In genomic region chr3:117103645-117104044, GRCh38 we compare ENCODE assay signal across 1 cellular context.
TF ChIP-seq lines count a peak whose summit lies in the region.

No MANE protein-coding gene starts in this region.

TF ChIP-seq in H1, 55 proteins besides CTCF, POLR2A, EP300 and RAD21:
- TF ChIP-seq KDM4A (IDR thresholded peaks at IDR 0.05; ENCODE audit: low read depth, low read length, severe bottlenecking) (no peak), SUZ12 (IDR thresholded peaks at IDR 0.05; ENCODE audit: low read length) (no peak), SIN3A (conservative IDR thresholded peaks at IDR 0.05 in 1 of 2, IDR thresholded peaks at IDR 0.05 in 1 of 2; ENCODE audit: low read depth in 1 of 2, low read length in 2 of 2) (no peak), JUN (IDR thresholded peaks at IDR 0.05; ENCODE audit: low read depth, low read length) (no peak), YY1 (IDR thresholded peaks at IDR 0.05; ENCODE audit: low read depth, low read length) (no peak), GTF2F1 (IDR thresholded peaks at IDR 0.05; ENCODE audit: borderline replicate concordance, low read depth, low read length) (no peak)
